ENCODE assay signal across 8 cellular contexts in genomic region chr12:118377891-118378470, GRCh38. TPM values are rescaled to one million over a fixed set of nuclear protein-coding genes. Genes with fewer than 3 reads are reported as not detected.
DNase-seq lines count a peak whose midpoint lies in the region; FAIRE-seq and TF ChIP-seq lines count a peak whose summit lies in the region.

No MANE protein-coding gene starts in this region.

- intact Hi-C loops in activated CD4-positive, alpha-beta T cell treated with anti-CD3 and anti-CD28 coated beads, Interleukin-2, amount 10 ng/mL, durations not matched to agents 24 days and 14 days (cut with micrococcal nuclease): loop anchor here (1.0 to 10.0 kb wide), 4 partner anchors 71 to 1183 kb away; partner anchors contain the start of genes FBXO21, RFC5 and WSB2
- intact Hi-C loops in dendritic cell treated with granulocyte-macrophage colony-stimulating factor and Interleukin-4, amounts not matched to agents 40 ng/mL and 50 ng/mL, for 4 days (cut with micrococcal nuclease): loop anchor here (2.0 to 5.0 kb wide), 4 partner anchors 71 to 316 kb away; partner anchors contain the start of gene WSB2
- intact Hi-C loops in lower leg skin (cut with DNase I; ENCODE audit: low total_unique reads): no loop called here

- DNase-seq in NCI-H345 treated with DMSO at 0.1 percent for 48 hours (lab: John Stamatoyannopoulos, UW; ENCODE audit: unreplicated experiment): peak; percentile 25
- DNase-seq in activated CD4-positive, alpha-beta T cell treated with anti-CD3 and anti-CD28 coated beads, Interleukin-2, amount 10 ng/mL, durations not matched to agents 24 days and 14 days: peak; percentile 94
- DNase-seq in lower leg skin (ENCODE audit: low spot score in 2 of 2): peak; percentile 54 to 94
- peak; percentile 19 to 71 (median 56) for DNase-seq in stimulated activated CD4-positive, alpha-beta T cell treated with anti-CD3 and anti-CD28 coated beads, TNF-alpha, amount 100 ng/mL, for 1 hour (ENCODE audit: low read depth in 3 of 3, low spot score in 1 of 3)
- DNase-seq in middle frontal gyrus (ENCODE audit: extremely low spot score, low spot score): no peak

- peak overlapping the region; percentile 91 for H3K4me3 ChIP-seq in GM12875 (ENCODE audit: low read depth, low read length)
- no peak overlapping the region for H3K4me3 ChIP-seq in lower leg skin (ENCODE audit: low read depth, poor library complexity, severe bottlenecking)

- no peaks in the 10 kb centered on the region for H3K9me3 Mint-ChIP-seq in activated CD4-positive, alpha-beta T cell treated with anti-CD3 and anti-CD28 coated beads, Interleukin-2, amount 10 ng/mL, durations not matched to agents 24 days and 14 days
- no peaks in the 10 kb centered on the region for H3K9me3 Mint-ChIP-seq in dendritic cell treated with granulocyte-macrophage colony-stimulating factor and Interleukin-4, amounts not matched to agents 40 ng/mL and 50 ng/mL, for 4 days

- peak overlapping the region; percentile 81 for H3K4me3 Mint-ChIP-seq in activated CD4-positive, alpha-beta T cell treated with anti-CD3 and anti-CD28 coated beads, Interleukin-2, amount 10 ng/mL, durations not matched to agents 24 days and 14 days
- H3K4me3 Mint-ChIP-seq in dendritic cell treated with granulocyte-macrophage colony-stimulating factor and Interleukin-4, amounts not matched to agents 40 ng/mL and 50 ng/mL, for 4 days: peak overlapping the region; percentile 81

- H3K27me3 Mint-ChIP-seq in activated CD4-positive, alpha-beta T cell treated with anti-CD3 and anti-CD28 coated beads, Interleukin-2, amount 10 ng/mL, durations not matched to agents 24 days and 14 days: no peaks in the 10 kb centered on the region
- H3K27me3 Mint-ChIP-seq in dendritic cell treated with granulocyte-macrophage colony-stimulating factor and Interleukin-4, amounts not matched to agents 40 ng/mL and 50 ng/mL, for 4 days: no peaks in the 10 kb centered on the region

- peaks cover 29% of the 10 kb centered on the region for H3K4me1 Mint-ChIP-seq in activated CD4-positive, alpha-beta T cell treated with anti-CD3 and anti-CD28 coated beads, Interleukin-2, amount 10 ng/mL, durations not matched to agents 24 days and 14 days
- H3K4me1 Mint-ChIP-seq in dendritic cell treated with granulocyte-macrophage colony-stimulating factor and Interleukin-4, amounts not matched to agents 40 ng/mL and 50 ng/mL, for 4 days (ENCODE audit: low read depth): peaks cover 25% of the 10 kb centered on the region

- H3K36me3 Mint-ChIP-seq in activated CD4-positive, alpha-beta T cell treated with anti-CD3 and anti-CD28 coated beads, Interleukin-2, amount 10 ng/mL, durations not matched to agents 24 days and 14 days (ENCODE audit: low read depth): peaks cover 12% of the 10 kb centered on the region
- H3K36me3 Mint-ChIP-seq in dendritic cell treated with granulocyte-macrophage colony-stimulating factor and Interleukin-4, amounts not matched to agents 40 ng/mL and 50 ng/mL, for 4 days (ENCODE audit: low read depth): peaks cover 45% of the 10 kb centered on the region

- peak overlapping the region; percentile 76 for H3K27ac Mint-ChIP-seq in activated CD4-positive, alpha-beta T cell treated with anti-CD3 and anti-CD28 coated beads, Interleukin-2, amount 10 ng/mL, durations not matched to agents 24 days and 14 days
- H3K27ac Mint-ChIP-seq in dendritic cell treated with granulocyte-macrophage colony-stimulating factor and Interleukin-4, amounts not matched to agents 40 ng/mL and 50 ng/mL, for 4 days: no peak overlapping the region

- WGBS in lower leg skin, 2 donors: 31 to 33% methylated on average over 8 of the region's 8 CpGs

- no peak for TF ChIP-seq POLR2A in lower leg skin (IDR thresholded peaks at IDR 0.05)

- peak; percentile 77 for TF ChIP-seq CTCF in GM12875 (IDR thresholded peaks at IDR 0.05; ENCODE audit: borderline replicate concordance, insufficient read depth, low read depth, low read length)
- TF ChIP-seq CTCF in lower leg skin (IDR thresholded peaks at IDR 0.05): peak in 1 of 3 donors; percentile 85

- peak; percentile 90 for FAIRE-seq in A204.1 (lab: Jason Lieb, UNC)

RNA-seq across cellular contexts. Expression of gene SUDS3, which starts 1.6 kb away (rescaled TPM):
- 22.0 and 23.6 TPM in 2 replicates for total RNA-seq in activated CD4-positive, alpha-beta T cell treated with anti-CD3 and anti-CD28 coated beads, Interleukin-2, amount 10 ng/mL, durations not matched to agents 24 days and 14 days
- total RNA-seq in lower leg skin: 10 to 100 TPM; 33.9 to 85.0 (median 68.9) TPM

RNA-seq across cellular contexts. Expression of gene TAOK3, which starts 5.3 kb away (rescaled TPM):
- 51.8 and 53.4 TPM in 2 replicates for total RNA-seq in activated CD4-positive, alpha-beta T cell treated with anti-CD3 and anti-CD28 coated beads, Interleukin-2, amount 10 ng/mL, durations not matched to agents 24 days and 14 days
- total RNA-seq in lower leg skin: 10 to 100 TPM; 15.7 to 46.6 (median 24.7) TPM
